ENCODE assay signal across 19 cellular contexts in genomic region chrX:48924270-48924669, GRCh38. TPM values are rescaled to one million over a fixed set of nuclear protein-coding genes. Genes with fewer than 3 reads are reported as not detected.
A peak's percentile ranks its signal among the peaks of the same experiment; 100 is the strongest.
DNase-seq lines count a peak whose midpoint lies in the region; ATAC-seq and TF ChIP-seq lines count a peak whose summit lies in the region.
"Had no signal": no experiment of that assay in that cellular context is flagged by ENCODE, and none has a peak within 500 bp of the region (broad histone marks: within the 10 kb centered on the region; RNA-seq: fewer than 3 reads in every experiment).

No MANE protein-coding gene starts in this region.

- H3K36me3 Mint-ChIP-seq in CD4-positive, CD25-positive, alpha-beta regulatory T cell: peaks cover 26% of the 10 kb centered on the region
- peaks cover 9% of the 10 kb centered on the region for H3K36me3 Mint-ChIP-seq in IgD-negative memory B cell

- no peak for TF ChIP-seq CTCF in uterus (IDR thresholded peaks at IDR 0.05)

- peaks cover 10 to 75% (median 19%) of the 10 kb centered on the region in 4 donors for H3K4me1 Mint-ChIP-seq in CD4-positive, CD25-positive, alpha-beta regulatory T cell
- peaks cover 15 to 43% (median 31%) of the 10 kb centered on the region in 3 donors for H3K4me1 Mint-ChIP-seq in IgD-negative memory B cell

- no peak overlapping the region for H3K4me3 ChIP-seq in CD4-positive, CD25-positive, alpha-beta regulatory T cell (ENCODE audit: low read depth, low read length)
- H3K4me3 ChIP-seq in uterus: no peak overlapping the region
- H3K4me3 ChIP-seq: lower lobe of right lung, neural progenitor cell, PC-9, upper lobe of left lung had no signal

- no peaks in the 10 kb centered on the region for H3K9me3 ChIP-seq in CD4-positive, CD25-positive, alpha-beta regulatory T cell (ENCODE audit: control insufficient read depth in 2 of 2, low read length in 2 of 2)
- H3K9me3 ChIP-seq in uterus: no peaks in the 10 kb centered on the region
- H3K9me3 ChIP-seq: lower lobe of right lung, SK-N-SH, upper lobe of left lung had no signal

- peaks cover 18% of the 10 kb centered on the region for H3K36me3 ChIP-seq in CD4-positive, CD25-positive, alpha-beta regulatory T cell (ENCODE audit: control insufficient read depth, insufficient read depth, low read length)
- H3K36me3 ChIP-seq in uterus: no peaks in the 10 kb centered on the region
- H3K36me3 ChIP-seq: neural progenitor cell had no signal

- intact Hi-C loops in uterus (cut with DNase I; ENCODE audit: low total_unique reads): no loop called here

- no peaks in the 10 kb centered on the region for H3K27me3 ChIP-seq in CD4-positive, CD25-positive, alpha-beta regulatory T cell (ENCODE audit: control insufficient read depth, insufficient read depth, low read length)
- no peaks in the 10 kb centered on the region for H3K27me3 ChIP-seq in uterus
- H3K27me3 ChIP-seq: brain microvascular endothelial cell, neural progenitor cell, upper lobe of left lung had no signal

- no peaks in the 10 kb centered on the region for H3K9me3 Mint-ChIP-seq in CD4-positive, CD25-positive, alpha-beta regulatory T cell
- H3K9me3 Mint-ChIP-seq in IgD-negative memory B cell: no peaks in the 10 kb centered on the region

- H3K27ac Mint-ChIP-seq in CD4-positive, CD25-positive, alpha-beta regulatory T cell: peak overlapping the region; percentile 84 to 99 (median 87)
- peak overlapping the region; percentile 29 to 60 (median 47) for H3K27ac Mint-ChIP-seq in IgD-negative memory B cell
- H3K27ac Mint-ChIP-seq: neural progenitor cell had no signal

- H3K4me3 Mint-ChIP-seq in CD4-positive, CD25-positive, alpha-beta regulatory T cell: peak overlapping the region; percentile 34 to 78 (median 49)
- peak overlapping the region in 1 of 4 donors; percentile 4 for H3K4me3 Mint-ChIP-seq in IgD-negative memory B cell
- H3K4me3 Mint-ChIP-seq: neural progenitor cell had no signal

- no peak for TF ChIP-seq POLR2A in uterus (IDR thresholded peaks at IDR 0.05)

- ATAC-seq in CD4-positive, CD25-positive, alpha-beta regulatory T cell (ENCODE audit: low read depth in 2 of 2): no peak
- ATAC-seq in HG03457 (IDR thresholded peaks at IDR 0.05; ENCODE audit: unreplicated experiment): no peak
- ATAC-seq in HG03565 (IDR thresholded peaks at IDR 0.05; ENCODE audit: unreplicated experiment): no peak

- H3K4me1 ChIP-seq in CD4-positive, CD25-positive, alpha-beta regulatory T cell (ENCODE audit: control insufficient read depth, insufficient read depth, low read length, poor library complexity, severe bottlenecking): peaks cover 56% of the 10 kb centered on the region
- H3K4me1 ChIP-seq in uterus: no peaks in the 10 kb centered on the region
- H3K4me1 ChIP-seq: lower lobe of right lung had no signal

- no peaks in the 10 kb centered on the region for H3K27me3 Mint-ChIP-seq in CD4-positive, CD25-positive, alpha-beta regulatory T cell
- peaks cover 9% of the 10 kb centered on the region for H3K27me3 Mint-ChIP-seq in IgD-negative memory B cell

- no peak overlapping the region for H3K27ac ChIP-seq in CD4-positive, CD25-positive, alpha-beta regulatory T cell (ENCODE audit: insufficient read depth, low read length, poor library complexity, severe bottlenecking)
- H3K27ac ChIP-seq in cingulate gyrus (ENCODE audit: low read depth, low read length) (peak overlapping the region; percentile 8), uterus (no peak overlapping the region)
- H3K27ac ChIP-seq: brain microvascular endothelial cell, HL-60, lower lobe of right lung, neural progenitor cell, PC-9, upper lobe of left lung had no signal

- DNase-seq in CD4-positive, CD25-positive, alpha-beta regulatory T cell: peak in 1 of 3 donors; percentile 27
- no peak for DNase-seq in uterus
- DNase-seq: brain microvascular endothelial cell; DMS53; effector CD4-positive, alpha-beta T cell; foreskin fibroblast; HCEC 1CT; lower lobe of right lung; NCI-H146; NCI-H510A; PC-9; SK-N-SH; upper lobe of left lung had no signal

RNA-seq across cellular contexts. Expression of gene PIM2, which starts 5.4 kb away (rescaled TPM):
- total RNA-seq in CD4-positive, CD25-positive, alpha-beta regulatory T cell: 391 TPM
- 100 to 1,000 TPM; 475 to 549 (median 501) TPM for polyA plus RNA-seq in CD4-positive, CD25-positive, alpha-beta regulatory T cell
- polyA plus RNA-seq in IgD-negative memory B cell: 216 TPM
- 10 to 100 TPM in 1 of 4 donors, 1 to 10 TPM in 2, not detected in 1; 4.8 to 16.8 (median 9.1) TPM for total RNA-seq in uterus

RNA-seq across cellular contexts. Expression of gene SLC35A2, which starts 12.8 kb away (rescaled TPM):
- total RNA-seq in CD4-positive, CD25-positive, alpha-beta regulatory T cell: 50.0 TPM
- 10 to 100 TPM in 2 of 4 donors, 1 to 10 TPM in 2; 7.4 to 13.8 (median 9.0) TPM for polyA plus RNA-seq in CD4-positive, CD25-positive, alpha-beta regulatory T cell
- 9.6 TPM for polyA plus RNA-seq in IgD-negative memory B cell
- total RNA-seq in uterus: 10 to 100 TPM in 2 of 4 donors, 1 to 10 TPM in 2; 4.4 to 16.9 (median 11.1) TPM

RNA-seq across cellular contexts. Expression of gene PQBP1, which starts 26.5 kb away (rescaled TPM):
- total RNA-seq in CD4-positive, CD25-positive, alpha-beta regulatory T cell: 70.0 TPM
- 10 to 100 TPM; 83.7 to 98.9 (median 95.8) TPM for polyA plus RNA-seq in CD4-positive, CD25-positive, alpha-beta regulatory T cell
- polyA plus RNA-seq in IgD-negative memory B cell: 99.8 TPM
- 10 to 100 TPM; 46.4 to 90.7 (median 70.3) TPM for total RNA-seq in uterus

RNA-seq across cellular contexts. Expression of gene TIMM17B, which starts 26.7 kb away (rescaled TPM):
- total RNA-seq in CD4-positive, CD25-positive, alpha-beta regulatory T cell: 31.4 TPM
- polyA plus RNA-seq in CD4-positive, CD25-positive, alpha-beta regulatory T cell: 10 to 100 TPM; 47.6 to 65.1 (median 55.2) TPM
- polyA plus RNA-seq in IgD-negative memory B cell: 90.3 TPM
- total RNA-seq in uterus: 10 to 100 TPM in 3 of 4 donors, 1 to 10 TPM in 1; 4.1 to 29.5 (median 17.2) TPM

RNA-seq across cellular contexts. Expression of gene OTUD5, which starts 33.1 kb away (rescaled TPM):
- total RNA-seq in CD4-positive, CD25-positive, alpha-beta regulatory T cell: 110 TPM
- 10 to 100 TPM; 20.2 to 38.2 (median 26.4) TPM for polyA plus RNA-seq in CD4-positive, CD25-positive, alpha-beta regulatory T cell
- 30.2 TPM for polyA plus RNA-seq in IgD-negative memory B cell
- total RNA-seq in uterus: 10 to 100 TPM in 3 of 4 donors, 1 to 10 TPM in 1; 8.5 to 58.7 (median 21.8) TPM

Comparison
In these comparisons a context has a peak if more than half of its experiments do, and no peak if none do; other contexts are left out.
1. RNA of gene PIM2, which starts 5.4 kb away (total RNA-seq): 391 TPM in CD4-positive, CD25-positive, alpha-beta regulatory T cell (single experiment); 4.8 to 16.8 TPM in uterus; every median in the first group is over 10 times any median in the second.